In the genomic region with DNA sequence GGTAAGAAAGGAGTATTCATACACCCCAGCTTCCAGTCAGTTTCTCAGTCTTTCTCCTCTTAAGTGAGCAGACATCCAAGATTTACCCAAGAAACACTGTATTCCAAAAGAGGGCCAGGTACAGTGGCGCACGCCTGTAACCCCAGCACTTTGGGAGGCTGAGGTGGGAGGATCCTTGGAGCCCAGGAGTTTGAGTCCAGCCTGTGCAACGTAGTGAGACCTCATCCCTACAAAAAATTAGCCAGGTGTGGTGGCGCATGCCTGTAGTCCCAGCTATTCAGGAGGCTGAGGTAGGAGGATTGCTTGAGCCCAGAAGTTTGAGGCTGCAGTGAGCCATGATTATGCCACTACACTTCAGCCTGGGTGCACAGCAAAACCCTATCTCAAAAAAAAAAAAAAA, we compare ENCODE assay signal across 13 cellular contexts. TPM values are rescaled to one million over a fixed set of nuclear protein-coding genes. Genes with fewer than 3 reads are reported as not detected.
DNase-seq lines count a peak whose midpoint lies in the region; ATAC-seq and TF ChIP-seq lines count a peak whose summit lies in the region.
"Not testable (repeated sequence)": the region's sequence is repeated elsewhere in the genome, so short reads cannot be mapped to it uniquely, and the experiment has no call there.
"Had no signal": no experiment of that assay in that cellular context is flagged by ENCODE, and none has a peak within 500 bp of the region (broad histone marks: within the 10 kb centered on the region; RNA-seq: fewer than 3 reads in every experiment).

No MANE protein-coding gene starts in this region.

- not testable (repeated sequence) for H3K36me3 ChIP-seq in stomach

- DNase-seq in T-helper 17 cell; central memory CD8-positive, alpha-beta T cell (ENCODE audit: low spot score in 2 of 2): not testable (repeated sequence)
- peak; percentile 4 for DNase-seq in activated CD8-positive, alpha-beta memory T cell treated with anti-CD3 and anti-CD28 coated beads for 24 hours
- DNase-seq in cardiac septum (ENCODE audit: low spot score) (peak; percentile 19), left lobe of liver (ENCODE audit: low spot score) (peak; percentile 31), osteocyte (ENCODE audit: extremely low spot score, unreplicated experiment) (peak; percentile 46), stomach (peak; percentile 3)

- peaks cover 7 to 23% (median 14%) of the 10 kb centered on the region in 4 donors for H3K4me1 ChIP-seq in stomach

- not testable (repeated sequence) for TF ChIP-seq EP300 in stomach (IDR thresholded peaks at IDR 0.05)

- peaks cover 11% of the 10 kb centered on the region for H3K4me1 Mint-ChIP-seq in T-helper 17 cell
- not testable (repeated sequence) for H3K4me1 Mint-ChIP-seq in central memory CD8-positive, alpha-beta T cell; osteocyte (ENCODE audit: unreplicated experiment)

- TF ChIP-seq CTCF in osteocyte (IDR thresholded peaks at IDR 0.05); stomach (IDR thresholded peaks at IDR 0.05): not testable (repeated sequence)

- H3K27me3 ChIP-seq in stomach, result not testable (repeated sequence)

- TF ChIP-seq POLR2A in stomach (IDR thresholded peaks at IDR 0.05), result not testable (repeated sequence)

- H3K27me3 Mint-ChIP-seq in T-helper 17 cell; central memory CD8-positive, alpha-beta T cell: not testable (repeated sequence)
- peaks cover 17% of the 10 kb centered on the region for H3K27me3 Mint-ChIP-seq in osteocyte (ENCODE audit: unreplicated experiment)

- H3K4me3 ChIP-seq in stomach, result not testable (repeated sequence)

- H3K27ac Mint-ChIP-seq in T-helper 17 cell, result peak overlapping the region; percentile 45
- peak overlapping the region; percentile 18 for H3K27ac Mint-ChIP-seq in central memory CD8-positive, alpha-beta T cell (ENCODE audit: low read depth)
- not testable (repeated sequence) for H3K27ac Mint-ChIP-seq in osteocyte (ENCODE audit: unreplicated experiment)

- not testable (repeated sequence) for H3K9me3 ChIP-seq in T-helper 17 cell (ENCODE audit: control insufficient read depth, low read length, poor library complexity, severe bottlenecking)
- H3K9me3 ChIP-seq in stomach, result peaks cover 0 to 13% (median 4%) of the 10 kb centered on the region in 4 donors

- not testable (repeated sequence) for H3K36me3 Mint-ChIP-seq in T-helper 17 cell (ENCODE audit: low read depth); central memory CD8-positive, alpha-beta T cell (ENCODE audit: insufficient read depth); osteocyte (ENCODE audit: unreplicated experiment)

- 82 to 97% (median 94%) methylated on average over 4 of the region's 4 CpGs for WGBS in stomach, 5 donors

- H3K27ac ChIP-seq in stomach, result not testable (repeated sequence)

- intact Hi-C loops in cardiac septum (cut with DNase I); stomach (cut with DNase I; ENCODE audit: low total_unique reads): not testable (repeated sequence)

- not testable (repeated sequence) for H3K9me3 Mint-ChIP-seq in central memory CD8-positive, alpha-beta T cell; osteocyte (ENCODE audit: unreplicated experiment)

- H3K4me3 Mint-ChIP-seq in T-helper 17 cell; central memory CD8-positive, alpha-beta T cell; osteocyte (ENCODE audit: unreplicated experiment): not testable (repeated sequence)

- ATAC-seq in T-helper 17 cell; central memory CD8-positive, alpha-beta T cell (replicated peaks; ENCODE audit: extremely low read depth, poor library complexity, severe bottlenecking); left lobe of liver: not testable (repeated sequence)

RNA-seq across cellular contexts. Expression of a gene that starts 9.6 kb away (rescaled TPM):
- total RNA-seq in T-helper 17 cell, result 1 to 10 TPM in 1 of 2 donors, under 1 TPM in 1; 0.42 to 1.6 TPM
- total RNA-seq in cardiac septum, result 28.0 TPM
- total RNA-seq in left lobe of liver, result 9.6 TPM
- total RNA-seq in osteocyte, result 0.57 TPM in 1 of 2 replicates, not detected in the other
- total RNA-seq in stomach, result 10 to 100 TPM in 3 of 5 donors, 1 to 10 TPM in 2; 1.8 to 40.0 (median 12.9) TPM
- polyA plus RNA-seq in stomach, result 1 to 10 TPM in 2 of 3 donors, under 1 TPM in 1; 1.00 to 5.0 (median 3.1) TPM
- total RNA-seq: A172, A673 had no signal

RNA-seq across cellular contexts. Expression of a gene that starts 10.6 kb away (rescaled TPM):
- total RNA-seq in T-helper 17 cell (not detected), cardiac septum (9.3 TPM), left lobe of liver (2.0 TPM), osteocyte (0.73 TPM in 1 of 2 replicates, not detected in the other), stomach (1 to 10 TPM in 4 of 5 donors, not detected in 1; 3.8 to 7.6 (median 5.6) TPM)
- 10 to 100 TPM; 10.9 to 59.6 (median 26.4) TPM for polyA plus RNA-seq in stomach
- total RNA-seq: A673; CD8-positive, alpha-beta T cell had no signal

RNA-seq across cellular contexts. Expression of a gene that starts 20.4 kb away (rescaled TPM):
- total RNA-seq in T-helper 17 cell (under 1 TPM in 1 of 2 donors, not detected in 1; 0.42 TPM), cardiac septum (33.0 TPM), left lobe of liver (79.3 TPM), osteocyte (not detected in 2 replicates), stomach (10 to 100 TPM in 4 of 5 donors, 1 to 10 TPM in 1; 1.2 to 98.2 (median 28.6) TPM)
- 100 to 1,000 TPM in 2 of 3 donors, 10 to 100 TPM in 1; 96.4 to 249 (median 101) TPM for polyA plus RNA-seq in stomach
- total RNA-seq: A172; A673; Caco-2; CD8-positive, alpha-beta T cell; H1; H7 had no signal
- polyA plus RNA-seq: H1 had no signal
